29 cellular contexts compared by ENCODE assay signal in genomic region chr5:65137631-65138030, GRCh38.
DNase-seq lines count a peak whose midpoint lies in the region; ATAC-seq and TF ChIP-seq lines count a peak whose summit lies in the region.
"Had no signal": no experiment of that assay in that cellular context is flagged by ENCODE, and none has a peak within 500 bp of the region (broad histone marks: within the 10 kb centered on the region; RNA-seq: fewer than 3 reads in every experiment).

No MANE protein-coding gene starts in this region.

- H3K27ac ChIP-seq in GM23338 (ENCODE audit: low read depth) = no peak overlapping the region
- H3K27ac ChIP-seq in colonic mucosa = no peak overlapping the region
- H3K27ac ChIP-seq in right cardiac atrium (ENCODE audit: low read length) = no peak overlapping the region
- H3K27ac ChIP-seq: adrenal gland, skin epidermis, thyroid gland had no signal

- no peak overlapping the region for H3K4me3 Mint-ChIP-seq in GM23338
- H3K4me3 Mint-ChIP-seq: activated CD4-positive, alpha-beta T cell treated with anti-CD3 and anti-CD28 coated beads for 36 hours; activated T-cell treated with anti-CD3 and anti-CD28 coated beads, Interleukin-2, amount 50 U/mL, for 24 hours; H9; IgD-negative memory B cell; neural crest cell had no signal

- in situ Hi-C loops in G401 (cut with HindIII; ENCODE audit: low sequenced_read_pairs) = no loop called here

- H3K9me2 ChIP-seq in GM23338 (ENCODE audit: insufficient read depth) = peaks cover 8% of the 10 kb centered on the region

- no peaks in the 10 kb centered on the region for H4K20me1 ChIP-seq in GM23338 (replicated peaks; ENCODE audit: insufficient read depth)

- H3K36me3 ChIP-seq in GM23338 (ENCODE audit: insufficient read depth) = no peaks in the 10 kb centered on the region
- no peaks in the 10 kb centered on the region for H3K36me3 ChIP-seq in colonic mucosa
- H3K36me3 ChIP-seq: adrenal gland, thyroid gland had no signal

- H3F3A ChIP-seq in GM23338 (replicated peaks; ENCODE audit: low read depth) = no peaks in the 10 kb centered on the region

- 51% methylated on average over 4 of the region's 4 CpGs for WGBS in right cardiac atrium

- H3K4me3 ChIP-seq in GM23338 (no peak overlapping the region), colonic mucosa (no peak overlapping the region), right cardiac atrium (ENCODE audit: low read length) (no peak overlapping the region)
- H3K4me3 ChIP-seq: adrenal gland, skin epidermis, thyroid gland had no signal

- peaks cover 16% of the 10 kb centered on the region for H3K4me1 ChIP-seq in GM23338 (ENCODE audit: insufficient read depth)
- H3K4me1 ChIP-seq in colonic mucosa = no peaks in the 10 kb centered on the region
- H3K4me1 ChIP-seq in right cardiac atrium (ENCODE audit: control insufficient read depth, insufficient read depth, low read length) = peaks cover 3% of the 10 kb centered on the region
- H3K4me1 ChIP-seq: adrenal gland, thyroid gland had no signal

- intact Hi-C loops in colonic mucosa (cut with DNase I) = no loop called here
- intact Hi-C loops in sciatic nerve (cut with DNase I) = no loop called here
- intact Hi-C loops in right cardiac atrium (cut with DNase I) = no loop called here

- DNase-seq in GM23338 (ENCODE audit: low spot score) (no peak), colonic mucosa (peak; percentile 32), kidney glomerular epithelial cell (lab: John Stamatoyannopoulos, UW) (peak; percentile 33), sciatic nerve (ENCODE audit: low spot score) (no peak), right cardiac atrium (no peak), G401 (ENCODE audit: low spot score) (no peak)
- DNase-seq in stimulated activated CD8-positive, alpha-beta memory T cell treated with anti-CD3 and anti-CD28 coated beads, Interleukin-4, amount 100 ng/mL, for 48 hours = no peak
- DNase-seq: activated CD4-positive, alpha-beta T cell treated with anti-CD3 and anti-CD28 coated beads for 36 hours; activated CD8-positive, alpha-beta memory T cell treated with anti-CD3 and anti-CD28 coated beads for 24 hours; activated naive CD4-positive, alpha-beta T cell; activated T-cell treated with anti-CD3 and anti-CD28 coated beads, Interleukin-2, amount 50 U/mL, for 24 hours; adrenal gland; Caco-2; central memory CD4-positive, alpha-beta T cell; effector CD4-positive, alpha-beta T cell; H9; midbrain; NCI-H1105; NCI-H2081; NCI-H82; SIG-M5; stimulated activated CD4-positive, alpha-beta T cell treated with anti-CD3 and anti-CD28 coated beads, Interleukin-2, amount 100 ng/mL, for 48 hours; stimulated activated naive CD4-positive, alpha-beta T cell treated with Interleukin-2 at 50 U/mL for 16 hours; thyroid gland had no signal

- H3K27me3 Mint-ChIP-seq in GM23338 (ENCODE audit: insufficient read depth, low read depth, poor library complexity) = no peaks in the 10 kb centered on the region
- H3K27me3 Mint-ChIP-seq: activated CD4-positive, alpha-beta T cell treated with anti-CD3 and anti-CD28 coated beads for 36 hours; activated T-cell treated with anti-CD3 and anti-CD28 coated beads, Interleukin-2, amount 50 U/mL, for 24 hours; IgD-negative memory B cell had no signal

- H3K27ac Mint-ChIP-seq in GM23338 = no peak overlapping the region
- H3K27ac Mint-ChIP-seq: activated CD4-positive, alpha-beta T cell treated with anti-CD3 and anti-CD28 coated beads for 36 hours; activated T-cell treated with anti-CD3 and anti-CD28 coated beads, Interleukin-2, amount 50 U/mL, for 24 hours; H9; IgD-negative memory B cell had no signal

- no peak overlapping the region for H3K4me2 ChIP-seq in GM23338

- H3K79me2 ChIP-seq in GM23338 (replicated peaks; ENCODE audit: insufficient read depth) = no peaks in the 10 kb centered on the region

- peaks cover 5% of the 10 kb centered on the region; the same call in 1 of the 3 replicates for H3K36me3 Mint-ChIP-seq in GM23338 (ENCODE audit: low read depth)
- H3K36me3 Mint-ChIP-seq: IgD-negative memory B cell had no signal

- H3K9me3 ChIP-seq in colonic mucosa = no peaks in the 10 kb centered on the region
- H3K9me3 ChIP-seq in right cardiac atrium (ENCODE audit: control insufficient read depth, low read length) = no peaks in the 10 kb centered on the region
- H3K9me3 ChIP-seq: adrenal gland, Caco-2, thyroid gland had no signal

- H3K9ac ChIP-seq in colonic mucosa (ENCODE audit: low read depth in 2 of 2, low read length in 2 of 2) = no peak overlapping the region

- H3K4me1 Mint-ChIP-seq in GM23338 = peaks cover 27% of the 10 kb centered on the region
- H3K4me1 Mint-ChIP-seq: activated CD4-positive, alpha-beta T cell treated with anti-CD3 and anti-CD28 coated beads for 36 hours; IgD-negative memory B cell; neural crest cell had no signal

- TF ChIP-seq CTCF in GM23338 (conservative IDR thresholded peaks at IDR 0.05; ENCODE audit: low read depth in 2 of 2) (no peak), colonic mucosa (IDR thresholded peaks at IDR 0.05) (no peak)

- H3K27me3 ChIP-seq in GM23338 (ENCODE audit: insufficient read depth) (no peaks in the 10 kb centered on the region), colonic mucosa (no peaks in the 10 kb centered on the region), right cardiac atrium (ENCODE audit: control insufficient read depth, insufficient read depth) (no peaks in the 10 kb centered on the region)
- H3K27me3 ChIP-seq: adrenal gland, thyroid gland had no signal

- ATAC-seq in GM23338 = no peak
- peak; percentile 80 for ATAC-seq in sciatic nerve
- ATAC-seq in right cardiac atrium = no peak
- ATAC-seq in GM18519 (IDR thresholded peaks at IDR 0.05; ENCODE audit: low FRiP score, unreplicated experiment) = no peak
- ATAC-seq: activated CD4-positive, alpha-beta T cell treated with anti-CD3 and anti-CD28 coated beads for 36 hours; left lobe of liver had no signal

- no peaks in the 10 kb centered on the region for H3K9me3 Mint-ChIP-seq in GM23338
- H3K9me3 Mint-ChIP-seq: activated T-cell treated with anti-CD3 and anti-CD28 coated beads, Interleukin-2, amount 50 U/mL, for 24 hours; IgD-negative memory B cell; neural crest cell had no signal

- 0 out of 2 replicates have a peak overlapping the region, but pooled peaks have one; percentile 64 for H2AFZ ChIP-seq in GM23338

TF ChIP-seq in GM23338, 12 proteins besides CTCF, POLR2A, EP300 and RAD21:
- no peak for TF ChIP-seq NANOG (IDR thresholded peaks at IDR 0.05; ENCODE audit: borderline replicate concordance)
- TF ChIP-seq EZH2phosphoT487 (IDR thresholded peaks at IDR 0.05; ENCODE audit: unreplicated experiment) = no peak

Comparison
In these comparisons a context has a peak if more than half of its experiments do, and no peak if none do; other contexts are left out.
1. DNase-seq: peak in colonic mucosa (single experiment) and kidney glomerular epithelial cell (single experiment); none in GM23338 (single experiment), sciatic nerve (single experiment), stimulated activated CD8-positive, alpha-beta memory T cell treated with anti-CD3 and anti-CD28 coated beads, Interleukin-4, amount 100 ng/mL, for 48 hours (single experiment), right cardiac atrium (0 of 3) and G401 (single experiment).